14 cellular contexts compared by ENCODE assay signal in the genomic region with DNA sequence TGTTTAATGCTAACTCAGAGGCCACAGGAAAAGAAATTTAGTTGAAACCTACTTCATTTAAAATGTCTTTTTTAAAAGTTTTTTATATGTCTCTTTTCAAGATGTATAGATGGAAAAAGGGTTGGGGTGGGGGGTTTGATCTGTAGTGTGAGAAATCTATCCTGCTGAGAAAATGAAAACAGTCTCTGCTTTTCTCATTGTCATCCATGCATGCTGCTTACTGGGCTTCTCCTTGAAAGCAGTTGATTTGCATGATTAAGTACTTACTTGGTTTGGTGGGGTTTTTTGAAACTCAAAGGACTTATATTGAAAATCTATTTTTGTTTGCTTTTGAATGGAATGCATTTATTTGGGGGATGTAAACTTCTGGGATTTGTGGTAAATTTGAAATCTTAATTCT.
"Had no signal": no experiment of that assay in that cellular context is flagged by ENCODE, and none has a peak within 500 bp of the region (broad histone marks: within the 10 kb centered on the region; RNA-seq: fewer than 3 reads in every experiment).

No MANE protein-coding gene starts in this region.

- H3K27me3 ChIP-seq: cardiac muscle cell, colonic mucosa, gastroesophageal sphincter, heart right ventricle, right lobe of liver, uterus had no signal

- H3K4me1 ChIP-seq: colonic mucosa, gastroesophageal sphincter, heart right ventricle, prostate gland, right lobe of liver, uterus had no signal

- H3K36me3 ChIP-seq: cardiac muscle cell, colonic mucosa, gastroesophageal sphincter, heart right ventricle, prostate gland, right lobe of liver, uterus had no signal

- DNase-seq: activated CD4-positive, alpha-beta T cell treated with anti-CD3 and anti-CD28 coated beads for 1 hour; activated CD4-positive, alpha-beta T cell treated with anti-CD3 and anti-CD28 coated beads, Interleukin-2, amount 50 U/mL, for 4 hours; activated naive CD4-positive, alpha-beta T cell treated with anti-CD3 and anti-CD28 coated beads, Interleukin-2, amount 10 ng/mL, durations not matched to agents 7 days and 5 days; colonic mucosa; heart right ventricle; left ventricle myocardium superior; nephron progenitor cell; right lobe of liver; T-helper 1 cell; uterus had no signal

- H3K4me3 ChIP-seq: cardiac muscle cell, colonic mucosa, gastroesophageal sphincter, heart right ventricle, prostate gland, right lobe of liver, uterus had no signal

- H3K27ac ChIP-seq: cardiac muscle cell, colonic mucosa, gastroesophageal sphincter, heart right ventricle, prostate gland, right lobe of liver, uterus had no signal

- H3K9me3 ChIP-seq: colonic mucosa, gastroesophageal sphincter, prostate gland, right lobe of liver, uterus had no signal

- ATAC-seq: activated T-helper 17 cell treated with anti-CD3 and anti-CD28 coated beads, Interleukin-2, amount 50 U/mL, for 72 hours; gastroesophageal sphincter; heart right ventricle; left ventricle myocardium superior; right lobe of liver had no signal
